Comparison of ENCODE assay signal across 33 cellular contexts in the genomic region with DNA sequence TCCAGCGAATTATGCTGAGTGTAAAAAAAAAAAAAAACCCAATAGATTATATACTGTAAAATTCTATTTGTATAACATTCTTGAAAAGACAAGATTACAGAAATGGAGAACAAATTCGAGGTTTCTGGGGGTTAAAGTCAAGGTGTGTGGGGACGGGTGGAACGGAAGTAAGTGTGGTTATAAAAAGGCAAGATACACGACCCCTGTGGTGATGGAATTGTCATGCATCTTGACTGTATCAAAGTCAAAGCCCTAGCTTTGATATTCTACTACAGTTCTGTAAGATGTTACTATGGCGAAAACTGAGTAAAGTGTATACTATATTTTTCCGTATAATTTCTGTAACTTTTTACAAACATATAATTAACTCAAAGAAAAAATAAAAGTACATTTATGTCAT.
"Had no signal": no experiment of that assay in that cellular context is flagged by ENCODE, and none has a peak within 500 bp of the region (broad histone marks: within the 10 kb centered on the region; RNA-seq: fewer than 3 reads in every experiment).

No MANE protein-coding gene starts in this region.

- H3K4me1 Mint-ChIP-seq: activated CD4-positive, alpha-beta T cell treated with anti-CD3 and anti-CD28 coated beads for 36 hours; naive thymus-derived CD4-positive, alpha-beta T cell; stimulated activated effector memory CD8-positive, alpha-beta T cell treated with anti-CD3 and anti-CD28 coated beads, Interleukin-12 subunit alpha, Interleukin-12 subunit beta, amount 100 ng/mL, for 72 hours had no signal

- H3K36me3 Mint-ChIP-seq: activated naive CD4-positive, alpha-beta T cell treated with anti-CD3 and anti-CD28 coated beads, Interleukin-2, amount 50 U/mL, for 72 hours; stimulated activated effector memory CD8-positive, alpha-beta T cell treated with anti-CD3 and anti-CD28 coated beads, Interleukin-12 subunit alpha, Interleukin-12 subunit beta, amount 100 ng/mL, for 72 hours had no signal

- H3K9me3 Mint-ChIP-seq: dendritic cell treated with granulocyte-macrophage colony-stimulating factor and Interleukin-4, amounts not matched to agents 40 ng/mL and 50 ng/mL, for 4 days; endodermal cell; neural crest cell had no signal

- H3K27me3 Mint-ChIP-seq: activated CD4-positive, alpha-beta T cell treated with anti-CD3 and anti-CD28 coated beads for 36 hours; dendritic cell treated with granulocyte-macrophage colony-stimulating factor and Interleukin-4, amounts not matched to agents 40 ng/mL and 50 ng/mL, for 4 days; naive thymus-derived CD4-positive, alpha-beta T cell; stimulated activated naive CD8-positive, alpha-beta T cell treated with anti-CD3 and anti-CD28 coated beads, Interleukin-15, Interleukin-2, amounts not matched to agents 100 ng/mL and 50 ng/mL, for 24 hours had no signal

- H3K36me3 ChIP-seq: breast epithelium, heart left ventricle, pancreas, prostate gland, thoracic aorta had no signal

- ATAC-seq: activated CD4-positive, alpha-beta T cell treated with anti-CD3 and anti-CD28 coated beads for 36 hours; activated naive CD4-positive, alpha-beta T cell treated with anti-CD3 and anti-CD28 coated beads, Interleukin-2, amount 50 U/mL, for 72 hours; activated T-cell treated with anti-CD3 and anti-CD28 coated beads, Interleukin-2, amount 50 U/mL, for 72 hours; esophagus mucosa; heart left ventricle; left cardiac atrium; left ventricle myocardium superior; naive thymus-derived CD4-positive, alpha-beta T cell; pancreas; sciatic nerve; stimulated activated effector memory CD8-positive, alpha-beta T cell treated with anti-CD3 and anti-CD28 coated beads, Interleukin-12 subunit alpha, Interleukin-12 subunit beta, amount 100 ng/mL, for 72 hours had no signal

- DNase-seq: activated CD4-positive, alpha-beta T cell treated with anti-CD3 and anti-CD28 coated beads for 36 hours; activated CD4-positive, alpha-beta T cell treated with anti-CD3 and anti-CD28 coated beads, Interleukin-2, amount 50 U/mL, for 4 hours; activated CD4-positive, CD25-positive, alpha-beta regulatory T cell; activated naive CD4-positive, alpha-beta T cell; activated T-cell treated with anti-CD3 and anti-CD28 coated beads for 4 hours; activated T-cell treated with anti-CD3 and anti-CD28 coated beads, Interleukin-2, amount 50 U/mL, for 72 hours; central memory CD4-positive, alpha-beta T cell; endodermal cell; foreskin fibroblast; heart left ventricle; hypothalamus; left cardiac atrium; left ventricle myocardium superior; naive thymus-derived CD4-positive, alpha-beta T cell; nucleus accumbens; pancreas; retina; stimulated activated CD4-positive, alpha-beta T cell treated with anti-CD3 and anti-CD28 coated beads, Interleukin-12 subunit alpha, Interleukin-12 subunit beta, amount 100 ng/mL, for 4 hours; stimulated activated CD4-positive, alpha-beta T cell treated with anti-CD3 and anti-CD28 coated beads, Interleukin-4, amount 100 ng/mL, for 24 hours; trophoblast cell had no signal

- H3K27ac ChIP-seq: breast epithelium, heart left ventricle, pancreas, prostate gland, skin epidermis, thoracic aorta had no signal

- H3K27me3 ChIP-seq: breast epithelium, heart left ventricle, pancreas had no signal

- FAIRE-seq: pancreas, urothelium cell line had no signal

- H3K27ac Mint-ChIP-seq: activated CD4-positive, alpha-beta T cell treated with anti-CD3 and anti-CD28 coated beads for 36 hours; activated naive CD4-positive, alpha-beta T cell treated with anti-CD3 and anti-CD28 coated beads, Interleukin-2, amount 50 U/mL, for 72 hours; activated T-cell treated with anti-CD3 and anti-CD28 coated beads, Interleukin-2, amount 50 U/mL, for 72 hours; dendritic cell treated with granulocyte-macrophage colony-stimulating factor and Interleukin-4, amounts not matched to agents 40 ng/mL and 50 ng/mL, for 4 days; naive thymus-derived CD4-positive, alpha-beta T cell; stimulated activated effector memory CD8-positive, alpha-beta T cell treated with anti-CD3 and anti-CD28 coated beads, Interleukin-12 subunit alpha, Interleukin-12 subunit beta, amount 100 ng/mL, for 72 hours; stimulated activated naive CD8-positive, alpha-beta T cell treated with anti-CD3 and anti-CD28 coated beads, Interleukin-15, Interleukin-2, amounts not matched to agents 100 ng/mL and 50 ng/mL, for 24 hours; T-helper 2 cell treated with Interferon-gamma antibody and Interleukin-4, amounts not matched to agents 5 μg/mL and 100 μg/mL, for 36 hours had no signal

- H3K4me3 ChIP-seq: breast epithelium, heart left ventricle, pancreas, prostate gland, skin epidermis, thoracic aorta had no signal

- H3K4me1 ChIP-seq: breast epithelium, heart left ventricle, pancreas, prostate gland had no signal

- H3K4me3 Mint-ChIP-seq: activated CD4-positive, alpha-beta T cell treated with anti-CD3 and anti-CD28 coated beads for 36 hours; activated T-cell treated with anti-CD3 and anti-CD28 coated beads, Interleukin-2, amount 50 U/mL, for 72 hours; dendritic cell treated with granulocyte-macrophage colony-stimulating factor and Interleukin-4, amounts not matched to agents 40 ng/mL and 50 ng/mL, for 4 days; endodermal cell; naive thymus-derived CD4-positive, alpha-beta T cell; neural crest cell; stimulated activated effector memory CD8-positive, alpha-beta T cell treated with anti-CD3 and anti-CD28 coated beads, Interleukin-12 subunit alpha, Interleukin-12 subunit beta, amount 100 ng/mL, for 72 hours; stimulated activated naive CD8-positive, alpha-beta T cell treated with anti-CD3 and anti-CD28 coated beads, Interleukin-15, Interleukin-2, amounts not matched to agents 100 ng/mL and 50 ng/mL, for 24 hours; T-helper 2 cell treated with Interferon-gamma antibody and Interleukin-4, amounts not matched to agents 5 μg/mL and 100 μg/mL, for 36 hours had no signal

- H3K9me3 ChIP-seq: breast epithelium, heart left ventricle, pancreas, prostate gland, thoracic aorta had no signal
